ENCODE assay signal across 23 cellular contexts in the genomic region with DNA sequence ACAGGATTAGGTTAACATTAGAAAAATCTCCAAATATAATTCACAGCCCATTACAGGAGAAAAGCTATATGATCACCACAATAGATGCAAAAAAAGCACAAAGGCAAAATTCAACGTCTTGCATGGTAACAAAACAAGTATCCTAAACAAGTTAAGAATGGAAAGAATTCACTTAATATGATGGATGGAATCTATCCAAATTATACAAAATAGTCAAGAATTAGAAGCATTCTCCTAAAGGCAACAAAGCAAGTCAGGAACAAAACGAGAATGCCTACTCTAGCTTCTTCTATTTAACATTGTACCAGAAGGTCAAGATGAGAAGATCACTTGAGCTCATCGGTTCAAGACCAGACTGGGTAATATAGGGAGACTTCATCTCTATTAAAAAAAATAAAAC.
"Had no signal": no experiment of that assay in that cellular context is flagged by ENCODE, and none has a peak within 500 bp of the region (broad histone marks: within the 10 kb centered on the region; RNA-seq: fewer than 3 reads in every experiment).

No MANE protein-coding gene starts in this region.

- H3K27me3 ChIP-seq: colonic mucosa, esophagus muscularis mucosa, gastrocnemius medialis, heart right ventricle had no signal

- H3K4me3 Mint-ChIP-seq: mesothelial cell of epicardium; naive B cell; naive thymus-derived CD8-positive, alpha-beta T cell had no signal

- DNase-seq: colonic mucosa; cortex of kidney; dermis blood vessel endothelial cell; dorsolateral prefrontal cortex; effector CD4-positive, alpha-beta T cell; effector memory CD4-positive, alpha-beta T cell; foreskin fibroblast; foreskin melanocyte; gastrocnemius medialis; glutamatergic neuron; head of caudate nucleus; heart right ventricle; hippocampal formation; left cardiac atrium; left lung; left ventricle myocardium superior; lower lobe of right lung; mesenchymal stem cell; mucosa of descending colon; naive B cell; naive thymus-derived CD8-positive, alpha-beta T cell had no signal

- ATAC-seq: gastrocnemius medialis; heart right ventricle; left cardiac atrium; left lung; left ventricle myocardium superior; lower lobe of right lung; mucosa of descending colon; naive thymus-derived CD8-positive, alpha-beta T cell had no signal

- H3K27ac Mint-ChIP-seq: mesothelial cell of epicardium; naive B cell; naive thymus-derived CD8-positive, alpha-beta T cell had no signal

- H3K36me3 ChIP-seq: colonic mucosa, esophagus muscularis mucosa, gastrocnemius medialis, heart right ventricle, left lung, lower lobe of right lung had no signal

- H3K36me3 Mint-ChIP-seq: mesothelial cell of epicardium; naive B cell; naive thymus-derived CD8-positive, alpha-beta T cell had no signal

- H3K4me3 ChIP-seq: colonic mucosa, dorsolateral prefrontal cortex, esophagus muscularis mucosa, gastrocnemius medialis, heart right ventricle, left lung, lower lobe of right lung, mucosa of descending colon had no signal

- H3K27ac ChIP-seq: colonic mucosa, dorsolateral prefrontal cortex, esophagus muscularis mucosa, gastrocnemius medialis, heart right ventricle, left lung, lower lobe of right lung had no signal
